ENCODE assay signal across 12 cellular contexts in genomic region chr1:22412932-22413727, GRCh38. TPM values are rescaled to one million over a fixed set of nuclear protein-coding genes. Genes with fewer than 3 reads are reported as not detected.
A peak's percentile ranks its signal among the peaks of the same experiment; 100 is the strongest.
DNase-seq lines count a peak whose midpoint lies in the region; ATAC-seq and TF ChIP-seq lines count a peak whose summit lies in the region.
"Had no signal": no experiment of that assay in that cellular context is flagged by ENCODE, and none has a peak within 500 bp of the region (broad histone marks: within the 10 kb centered on the region; RNA-seq: fewer than 3 reads in every experiment).

No MANE protein-coding gene starts in this region.

- no peak overlapping the region for H3K23ac ChIP-seq in neuronal stem cell (ENCODE audit: low read depth, low read length, poor library complexity)

- H2AFZ ChIP-seq in PC-9 (no peak overlapping the region), neural cell (ENCODE audit: low read depth, low read length) (no peak overlapping the region), neuronal stem cell (ENCODE audit: low read length) (no peak overlapping the region)

- peak overlapping the region; percentile 12 for H3K9ac ChIP-seq in neural cell (ENCODE audit: low read length)
- H3K9ac ChIP-seq in neuronal stem cell (ENCODE audit: low read depth, low read length, poor library complexity): no peak overlapping the region

- POLR2A ChIA-PET in PC-9 (lab: Charles Lee; ENCODE audit: unreplicated experiment): no interaction called here

- H3K4me1 ChIP-seq in PC-9 (replicated peaks; ENCODE audit: insufficient read depth) (peaks cover 32% of the 10 kb centered on the region), esophagus (ENCODE audit: control insufficient read depth in 2 of 2, insufficient read depth in 2 of 2, low read length in 1 of 2) (peaks cover 0 to 7% of the 10 kb centered on the region in 2 donors), neuronal stem cell (ENCODE audit: control insufficient read depth in 2 of 2, insufficient read depth in 1 of 2, low read depth in 1 of 2, low read length in 2 of 2) (peaks cover 2% of the 10 kb centered on the region in 2 donors)

- no peak for ATAC-seq in GM18505 (IDR thresholded peaks at IDR 0.05; ENCODE audit: unreplicated experiment)

- H3K9me2 ChIP-seq in PC-9 (ENCODE audit: insufficient read depth): no peaks in the 10 kb centered on the region
- no peaks in the 10 kb centered on the region for H3K9me2 ChIP-seq in neural cell (ENCODE audit: insufficient read depth, low read length)

- TF ChIP-seq EP300 in neural cell (conservative IDR thresholded peaks at IDR 0.05; ENCODE audit: poor library complexity, severe bottlenecking): no peak

- no TSS peak for BruUV-seq in PC-9 (replicated peaks; lab: Mats Ljungman, UMichigan)

- H3K27me3 ChIP-seq in PC-9 (ENCODE audit: insufficient read depth, low read depth) (no peaks in the 10 kb centered on the region), esophagus (ENCODE audit: control insufficient read depth in 1 of 2, insufficient read depth in 2 of 2, low read length in 2 of 2) (no peaks in the 10 kb centered on the region), neural cell (ENCODE audit: insufficient read depth, low read depth, low read length) (no peaks in the 10 kb centered on the region), neuronal stem cell (ENCODE audit: control insufficient read depth in 3 of 3, insufficient read depth in 3 of 3, low read depth in 1 of 3, low read length in 3 of 3) (peaks cover 0 to 27% (median under 1%) of the 10 kb centered on the region in 3 experiments)

- H2BK120ac ChIP-seq in neuronal stem cell (ENCODE audit: low read depth, low read length): no peak overlapping the region

- no peak overlapping the region for H4K91ac ChIP-seq in neuronal stem cell (ENCODE audit: low read depth, low read length, poor library complexity)

- H3F3A ChIP-seq in PC-9 (ENCODE audit: insufficient read depth, low read depth) (peaks cover 25% of the 10 kb centered on the region; the same call in 1 of the 2 replicates), neural cell (ENCODE audit: insufficient read depth, low read length, poor library complexity, severe bottlenecking) (no peaks in the 10 kb centered on the region)

- H2BK12ac ChIP-seq in neuronal stem cell (ENCODE audit: low read length): no peak overlapping the region

- no peak overlapping the region for H2BK5ac ChIP-seq in neuronal stem cell (ENCODE audit: low read length)

- intact Hi-C loops in PC-9 (cut with micrococcal nuclease; ENCODE audit: unreplicated experiment): loop anchor here (1.0 to 10.0 kb wide), 6 partner anchors 138 to 1148 kb away; partner anchors contain the start of gene RAP1GAP

- H3K4me2 ChIP-seq in PC-9 (peak overlapping the region; percentile 74), neural cell (ENCODE audit: low read length) (no peak overlapping the region), neuronal stem cell (ENCODE audit: insufficient read depth, low read length, poor library complexity, severe bottlenecking) (no peak overlapping the region)

- no peak overlapping the region for H3K18ac ChIP-seq in neuronal stem cell (ENCODE audit: low read length)

- H3K4ac ChIP-seq in neuronal stem cell (ENCODE audit: low read length): no peak overlapping the region

- 60 to 61% methylated on average over 8 of the region's 8 CpGs for WGBS in esophagus, 2 donors
- no CpG with 5 or more reads among the region's 8 CpGs for WGBS in neuronal stem cell (ENCODE audit: extremely low coverage in 2 of 2, insufficient read length in 2 of 2, insufficient replicate concordance in 1 of 2), 2 donors

- no peak overlapping the region for H3K14ac ChIP-seq in neuronal stem cell (ENCODE audit: low read length)

- no peaks in the 10 kb centered on the region for H3K9me3 ChIP-seq in PC-9 (ENCODE audit: insufficient read depth, low read depth)
- H3K9me3 ChIP-seq in esophagus (ENCODE audit: control insufficient read depth in 2 of 2, insufficient read depth in 1 of 2, low read depth in 1 of 2, low read length in 1 of 2): no peaks in the 10 kb centered on the region
- H3K9me3 ChIP-seq in neural cell (ENCODE audit: low read length): no peaks in the 10 kb centered on the region
- H3K9me3 ChIP-seq in neuronal stem cell (replicated peaks in 1 of 2; ENCODE audit: control insufficient read depth in 2 of 2, insufficient read depth in 1 of 2, low read depth in 1 of 2, low read length in 2 of 2): no peaks in the 10 kb centered on the region
- H3K9me3 ChIP-seq: SJCRH30 had no signal

- H3K36me3 ChIP-seq in PC-9 (ENCODE audit: low read depth) (no peaks in the 10 kb centered on the region), esophagus (ENCODE audit: control insufficient read depth in 2 of 2, insufficient read depth in 2 of 2, low read length in 1 of 2) (no peaks in the 10 kb centered on the region), neural cell (ENCODE audit: insufficient read depth, low read length) (no peaks in the 10 kb centered on the region), neuronal stem cell (replicated peaks in 1 of 2; ENCODE audit: control insufficient read depth in 2 of 2, insufficient read depth in 2 of 2, low read length in 2 of 2) (no peaks in the 10 kb centered on the region)
- H3K36me3 ChIP-seq: SJCRH30 had no signal

- no peak overlapping the region for H2AK5ac ChIP-seq in neuronal stem cell (ENCODE audit: low read depth, low read length)

- no peak overlapping the region for H3K4me3 ChIP-seq in PC-9
- H3K4me3 ChIP-seq in esophagus (ENCODE audit: low read depth in 1 of 2, low read length in 2 of 2): no peak overlapping the region
- H3K4me3 ChIP-seq in neural cell (ENCODE audit: low read length): no peak overlapping the region
- H3K4me3 ChIP-seq in neuronal stem cell (ENCODE audit: low read length in 2 of 2): no peak overlapping the region
- H3K4me3 ChIP-seq: SJCRH30 had no signal

- H3K79me2 ChIP-seq in PC-9 (ENCODE audit: low read depth): no peaks in the 10 kb centered on the region
- no peaks in the 10 kb centered on the region for H3K79me2 ChIP-seq in neural cell (replicated peaks; ENCODE audit: insufficient read depth, low read length)

- no peak overlapping the region for H2BK15ac ChIP-seq in neuronal stem cell (ENCODE audit: low read length)

- no peak for TF ChIP-seq RAD21 in neural cell (conservative IDR thresholded peaks at IDR 0.05)

- H4K20me1 ChIP-seq in PC-9 (ENCODE audit: insufficient read depth) (no peaks in the 10 kb centered on the region), neural cell (ENCODE audit: insufficient read depth) (no peaks in the 10 kb centered on the region)

- no peak for TF ChIP-seq CTCF in PC-9 (conservative IDR thresholded peaks at IDR 0.05)
- no peak for TF ChIP-seq CTCF in neural cell (IDR thresholded peaks at IDR 0.05; ENCODE audit: poor library complexity, severe bottlenecking)

- TF ChIP-seq POLR2A in GM18505 (IDR thresholded peaks at IDR 0.05; ENCODE audit: borderline replicate concordance, extremely low read depth, insufficient read depth, insufficient read length): no peak

- H4K8ac ChIP-seq in neuronal stem cell (ENCODE audit: low read depth, low read length): no peak overlapping the region

- H3K79me1 ChIP-seq in neuronal stem cell (ENCODE audit: low read depth, low read length): no peaks in the 10 kb centered on the region

- H3K27ac ChIP-seq in PC-9: peak overlapping the region; percentile 75
- H3K27ac ChIP-seq in esophagus (ENCODE audit: low read depth in 2 of 2, low read length in 1 of 2): peak overlapping the region; percentile 7 to 76
- no peak overlapping the region for H3K27ac ChIP-seq in neural cell (ENCODE audit: low read length)
- H3K27ac ChIP-seq in neuronal stem cell (replicated peaks; ENCODE audit: low read length): no peak overlapping the region
- H3K27ac ChIP-seq: SJCRH30 had no signal

- DNase-seq in EH (ENCODE audit: low read depth) (peak; percentile 59), PC-9 (peak in 1 of 2 experiments; percentile 39), neuronal stem cell (ENCODE audit: low spot score) (no peak), UCSD-AML1 (lab: John Stamatoyannopoulos, UW; ENCODE audit: unreplicated experiment) (no peak), NCI-H226 (no peak)
- DNase-seq: activated CD4-positive, alpha-beta T cell treated with anti-CD3 and anti-CD28 coated beads for 1 hour; activated gamma-delta T cell; effector memory CD4-positive, alpha-beta T cell; SJCRH30 had no signal

- CTCF ChIA-PET in PC-9 (lab: Charles Lee): interaction anchor here (0.6 kb wide), 1 partner anchor 250 kb away, joined by 3 read pairs; no protein-coding TSS in a partner anchor

TF ChIP-seq in neural cell, 6 proteins besides CTCF, POLR2A, EP300 and RAD21:
- TF ChIP-seq REST (IDR thresholded peaks at IDR 0.05; ENCODE audit: borderline replicate concordance) (no peak), SMC3 (conservative IDR thresholded peaks at IDR 0.05; ENCODE audit: poor library complexity) (peak; percentile 22)

RNA-seq across cellular contexts. Expression of gene ZBTB40, which starts 38.5 kb away (rescaled TPM):
- total RNA-seq in PC-9 (2021): 13.7 and 21.4 TPM in 2 replicates
- polyA plus RNA-seq in esophagus (1 to 10 TPM; 3.7 to 5.3 TPM), neural cell (12.2 and 12.7 TPM in 2 replicates)
- 14.4 and 15.6 TPM in 2 replicates for polyA minus RNA-seq in neural cell
- 5.4 TPM for polyA plus RNA-seq in neuronal stem cell (2013, experiment 1 of 2)
- 5.3 TPM for polyA plus RNA-seq in neuronal stem cell (2013, experiment 2 of 2)

Comparison
In these comparisons a context has a peak if more than half of its experiments do, and no peak if none do; other contexts are left out.
1. H3K27ac ChIP-seq: peak in PC-9 (single experiment) and esophagus (2 of 2); none in neural cell (single experiment) and neuronal stem cell (single experiment).